21 cellular contexts compared by ENCODE assay signal in genomic region chr22:29298641-29299040, GRCh38. TPM values are rescaled to one million over a fixed set of nuclear protein-coding genes. Genes with fewer than 3 reads are reported as not detected.
"Had no signal": no experiment of that assay in that cellular context is flagged by ENCODE, and none has a peak within 500 bp of the region (broad histone marks: within the 10 kb centered on the region; RNA-seq: fewer than 3 reads in every experiment).

No MANE protein-coding gene starts in this region.

- DNase-seq: activated CD4-positive, alpha-beta T cell treated with anti-CD3 and anti-CD28 coated beads for 1 hour; activated CD4-positive, alpha-beta T cell treated with anti-CD3 and anti-CD28 coated beads, Interleukin-2, amount 50 U/mL, for 1 hour; activated naive CD4-positive, alpha-beta T cell treated with Interleukin-2 at 50 U/mL for 16 hours; activated naive CD8-positive, alpha-beta T cell treated with anti-CD3 and anti-CD28 coated beads for 36 hours; effector memory CD4-positive, alpha-beta T cell; foreskin melanocyte; hippocampal formation; left ventricle myocardium inferior; midbrain; nucleus accumbens; sigmoid colon; stimulated activated CD4-positive, alpha-beta T cell treated with anti-CD3 and anti-CD28 coated beads, Interleukin-15, amount 100 ng/mL, for 24 hours; stimulated activated naive CD4-positive, alpha-beta T cell; T-cell had no signal

- H3K4me3 Mint-ChIP-seq: activated naive CD8-positive, alpha-beta T cell treated with anti-CD3 and anti-CD28 coated beads for 36 hours; central memory CD8-positive, alpha-beta T cell; nephron; T-cell; T-helper 2 cell treated with Interferon-gamma antibody and Interleukin-4, amounts not matched to agents 5 μg/mL and 100 μg/mL, for 36 hours; type B pancreatic cell had no signal

- ATAC-seq: esophagus mucosa, T-cell had no signal

- H3K9me3 Mint-ChIP-seq: activated naive CD8-positive, alpha-beta T cell treated with anti-CD3 and anti-CD28 coated beads for 36 hours; central memory CD8-positive, alpha-beta T cell; nephron; T-cell; T-helper 2 cell treated with Interferon-gamma antibody and Interleukin-4, amounts not matched to agents 5 μg/mL and 100 μg/mL, for 36 hours; type B pancreatic cell had no signal

- H3K4me1 Mint-ChIP-seq: activated naive CD8-positive, alpha-beta T cell treated with anti-CD3 and anti-CD28 coated beads for 36 hours; nephron had no signal

- H3K27me3 Mint-ChIP-seq: activated naive CD8-positive, alpha-beta T cell treated with anti-CD3 and anti-CD28 coated beads for 36 hours; central memory CD8-positive, alpha-beta T cell; T-cell; type B pancreatic cell had no signal

- H3K27ac Mint-ChIP-seq: T-helper 2 cell treated with Interferon-gamma antibody and Interleukin-4, amounts not matched to agents 5 μg/mL and 100 μg/mL, for 36 hours had no signal

RNA-seq across cellular contexts. Expression of gene RASL10A, which starts 16.9 kb away (rescaled TPM):
- total RNA-seq: smooth muscle cell, vagina had no signal
